ENCODE assay signal across 1 cellular context in genomic region chr11:103699216-103699615, GRCh38.
TF ChIP-seq lines count a peak whose summit lies in the region.

No MANE protein-coding gene starts in this region.

TF ChIP-seq in GM23338, 12 proteins besides CTCF, POLR2A, EP300 and RAD21 (continued from another document):
- TF ChIP-seq, protein P1, sequence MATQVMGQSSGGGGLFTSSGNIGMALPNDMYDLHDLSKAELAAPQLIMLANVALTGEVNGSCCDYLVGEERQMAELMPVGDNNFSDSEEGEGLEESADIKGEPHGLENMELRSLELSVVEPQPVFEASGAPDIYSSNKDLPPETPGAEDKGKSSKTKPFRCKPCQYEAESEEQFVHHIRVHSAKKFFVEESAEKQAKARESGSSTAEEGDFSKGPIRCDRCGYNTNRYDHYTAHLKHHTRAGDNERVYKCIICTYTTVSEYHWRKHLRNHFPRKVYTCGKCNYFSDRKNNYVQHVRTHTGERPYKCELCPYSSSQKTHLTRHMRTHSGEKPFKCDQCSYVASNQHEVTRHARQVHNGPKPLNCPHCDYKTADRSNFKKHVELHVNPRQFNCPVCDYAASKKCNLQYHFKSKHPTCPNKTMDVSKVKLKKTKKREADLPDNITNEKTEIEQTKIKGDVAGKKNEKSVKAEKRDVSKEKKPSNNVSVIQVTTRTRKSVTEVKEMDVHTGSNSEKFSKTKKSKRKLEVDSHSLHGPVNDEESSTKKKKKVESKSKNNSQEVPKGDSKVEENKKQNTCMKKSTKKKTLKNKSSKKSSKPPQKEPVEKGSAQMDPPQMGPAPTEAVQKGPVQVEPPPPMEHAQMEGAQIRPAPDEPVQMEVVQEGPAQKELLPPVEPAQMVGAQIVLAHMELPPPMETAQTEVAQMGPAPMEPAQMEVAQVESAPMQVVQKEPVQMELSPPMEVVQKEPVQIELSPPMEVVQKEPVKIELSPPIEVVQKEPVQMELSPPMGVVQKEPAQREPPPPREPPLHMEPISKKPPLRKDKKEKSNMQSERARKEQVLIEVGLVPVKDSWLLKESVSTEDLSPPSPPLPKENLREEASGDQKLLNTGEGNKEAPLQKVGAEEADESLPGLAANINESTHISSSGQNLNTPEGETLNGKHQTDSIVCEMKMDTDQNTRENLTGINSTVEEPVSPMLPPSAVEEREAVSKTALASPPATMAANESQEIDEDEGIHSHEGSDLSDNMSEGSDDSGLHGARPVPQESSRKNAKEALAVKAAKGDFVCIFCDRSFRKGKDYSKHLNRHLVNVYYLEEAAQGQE (IDR thresholded peaks at IDR 0.05; ENCODE audit: unreplicated experiment): no peak
